Comparison of ENCODE assay signal across 9 cellular contexts in the genomic region with DNA sequence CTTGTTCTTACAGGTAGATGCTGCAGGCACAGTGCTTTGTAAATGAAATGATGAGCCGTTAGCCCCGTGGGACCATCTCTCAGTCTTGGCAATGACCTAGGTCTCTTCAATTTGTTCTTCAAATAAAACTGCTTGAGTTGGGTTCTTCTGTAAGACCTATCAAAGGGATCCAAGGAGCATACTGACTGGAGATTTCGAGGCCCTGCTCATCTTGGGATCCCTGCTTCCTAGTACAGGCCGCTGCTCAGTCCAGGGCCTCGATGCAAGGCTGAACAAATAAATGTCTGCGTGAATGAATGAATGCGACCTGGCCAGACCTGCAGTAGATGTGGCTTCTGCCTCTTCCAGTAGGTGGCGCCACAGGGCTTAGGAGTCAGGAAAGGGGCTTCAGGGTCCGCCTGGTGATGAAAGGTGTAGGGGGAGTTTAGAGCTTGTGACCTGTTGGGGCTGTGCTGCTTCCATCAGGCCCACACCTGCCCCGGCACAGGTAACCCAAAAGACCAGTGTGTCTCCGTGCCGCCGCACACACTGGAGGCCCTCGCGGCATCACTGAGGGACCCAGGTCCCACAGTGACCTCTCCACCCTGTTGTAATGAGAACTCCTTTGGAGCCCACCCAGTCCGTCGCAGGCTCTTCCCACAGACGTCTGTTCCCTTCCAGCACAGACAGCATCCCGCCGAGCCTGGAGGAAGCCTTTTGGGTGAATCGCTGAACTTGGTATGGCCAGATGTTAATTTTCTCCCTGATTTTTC. TPM values are rescaled to one million over a fixed set of nuclear protein-coding genes. Genes with fewer than 3 reads are reported as not detected.
A peak's percentile ranks its signal among the peaks of the same experiment; 100 is the strongest.
DNase-seq lines count a peak whose midpoint lies in the region; ATAC-seq, FAIRE-seq and TF ChIP-seq lines count a peak whose summit lies in the region.
"Had no signal": no experiment of that assay in that cellular context is flagged by ENCODE, and none has a peak within 500 bp of the region (broad histone marks: within the 10 kb centered on the region; RNA-seq: fewer than 3 reads in every experiment).

No MANE protein-coding gene starts in this region.

- no peaks in the 10 kb centered on the region for H3K9me3 ChIP-seq in PC-3 (ENCODE audit: low read length)
- H3K9me3 ChIP-seq: neutrophil had no signal

- H3K27me3 ChIP-seq in PC-3 (ENCODE audit: low read length) (peaks cover 80% of the 10 kb centered on the region), bronchial epithelial cell (ENCODE audit: control insufficient read depth, insufficient read depth, low read length) (peaks cover 18% of the 10 kb centered on the region)

- TF ChIP-seq CTCF in PC-3 (conservative IDR thresholded peaks at IDR 0.05; ENCODE audit: low read depth, low read length) (peak; percentile 72), bronchial epithelial cell (IDR thresholded peaks at IDR 0.05; ENCODE audit: insufficient read depth, low read length, severe bottlenecking) (peak; percentile 63)

- intact Hi-C loops in PC-3 (cut with micrococcal nuclease), result no loop called here

- H2AFZ ChIP-seq in PC-3 (ENCODE audit: low read length), result no peak overlapping the region

- no peak overlapping the region for H3K9ac ChIP-seq in PC-3 (ENCODE audit: low read length)

- H4K20me1 ChIP-seq in PC-3 (ENCODE audit: low read length), result no peaks in the 10 kb centered on the region

- ATAC-seq in PC-3, result no peak
- ATAC-seq in stimulated activated naive CD8-positive, alpha-beta T cell treated with anti-CD3 and anti-CD28 coated beads, Interleukin-15, Interleukin-2, amounts not matched to agents 100 U/mL and 50 U/mL, for 24 hours, result no peak
- no peak for ATAC-seq in GM18520 (IDR thresholded peaks at IDR 0.05; ENCODE audit: unreplicated experiment)

- no peaks in the 10 kb centered on the region for H3F3A ChIP-seq in PC-3 (ENCODE audit: low read length, unreplicated experiment)

- H3K4me2 ChIP-seq in PC-3 (ENCODE audit: low read length), result no peak overlapping the region

- H3K4me3 ChIP-seq in PC-3 (ENCODE audit: low read length), result no peak overlapping the region
- H3K4me3 ChIP-seq in bronchial epithelial cell (ENCODE audit: low read depth, low read length), result no peak overlapping the region

- no peak overlapping the region for H3K27ac ChIP-seq in PC-3 (ENCODE audit: low read length)
- H3K27ac ChIP-seq: neutrophil had no signal

- CTCF ChIA-PET in PC-3 (lab: Charles Lee), result no interaction called here

- no peaks in the 10 kb centered on the region for H3K4me1 ChIP-seq in PC-3 (ENCODE audit: insufficient read depth, low read length)

- peak; percentile 21 for DNase-seq in COR-L47 (lab: John Stamatoyannopoulos, UW)
- peak; percentile 19 for DNase-seq in HS-27A (ENCODE audit: low read depth)
- peak; percentile 50 for DNase-seq in PC-3
- DNase-seq in bronchial epithelial cell (ENCODE audit: low read depth), result no peak
- DNase-seq in left kidney (ENCODE audit: low read depth, low spot score), result peak; percentile 94
- DNase-seq in stimulated activated naive CD8-positive, alpha-beta T cell treated with anti-CD3 and anti-CD28 coated beads, Interleukin-15, Interleukin-2, amounts not matched to agents 100 U/mL and 50 U/mL, for 24 hours, result peak; percentile 66
- DNase-seq in foreskin melanocyte, result no peak

- H3K79me2 ChIP-seq in PC-3 (ENCODE audit: low read length), result no peaks in the 10 kb centered on the region

- no peaks in the 10 kb centered on the region for H3K9me2 ChIP-seq in PC-3 (replicated peaks; ENCODE audit: low read length)

- no TSS peak for BruUV-seq in PC-3 (replicated peaks; lab: Mats Ljungman, UMichigan)

- POLR2A ChIA-PET in PC-3 (lab: Charles Lee; ENCODE audit: unreplicated experiment), result no interaction called here

- H3K36me3 ChIP-seq in PC-3 (ENCODE audit: low read depth, low read length) (no peaks in the 10 kb centered on the region), bronchial epithelial cell (ENCODE audit: control insufficient read depth, insufficient read depth, low read length) (no peaks in the 10 kb centered on the region)
- H3K36me3 ChIP-seq: neutrophil had no signal

- FAIRE-seq in bronchial epithelial cell (lab: Jason Lieb, UNC), result no peak

RNA-seq across cellular contexts. Expression of a gene that starts 4.4 kb away (rescaled TPM):
- total RNA-seq in PC-3 (2014; rRNA removed), result not detected in 2 replicates
- total RNA-seq in bronchial epithelial cell, result not detected in 2 replicates

RNA-seq across cellular contexts. Expression of a gene that starts 53.0 kb away (rescaled TPM):
- total RNA-seq in PC-3 (2014; rRNA removed), result 3.6 and 4.9 TPM in 2 replicates
- total RNA-seq in bronchial epithelial cell, result 1.3 and 2.9 TPM in 2 replicates

Comparison
In these comparisons a context has a peak if more than half of its experiments do, and no peak if none do; other contexts are left out.
1. DNase-seq: peak in COR-L47 (single experiment), HS-27A (single experiment), PC-3 (single experiment), left kidney (single experiment) and stimulated activated naive CD8-positive, alpha-beta T cell treated with anti-CD3 and anti-CD28 coated beads, Interleukin-15, Interleukin-2, amounts not matched to agents 100 U/mL and 50 U/mL, for 24 hours (single experiment); none in bronchial epithelial cell (single experiment) and foreskin melanocyte (single experiment).